Comparison of ENCODE assay signal across 21 cellular contexts in the genomic region with DNA sequence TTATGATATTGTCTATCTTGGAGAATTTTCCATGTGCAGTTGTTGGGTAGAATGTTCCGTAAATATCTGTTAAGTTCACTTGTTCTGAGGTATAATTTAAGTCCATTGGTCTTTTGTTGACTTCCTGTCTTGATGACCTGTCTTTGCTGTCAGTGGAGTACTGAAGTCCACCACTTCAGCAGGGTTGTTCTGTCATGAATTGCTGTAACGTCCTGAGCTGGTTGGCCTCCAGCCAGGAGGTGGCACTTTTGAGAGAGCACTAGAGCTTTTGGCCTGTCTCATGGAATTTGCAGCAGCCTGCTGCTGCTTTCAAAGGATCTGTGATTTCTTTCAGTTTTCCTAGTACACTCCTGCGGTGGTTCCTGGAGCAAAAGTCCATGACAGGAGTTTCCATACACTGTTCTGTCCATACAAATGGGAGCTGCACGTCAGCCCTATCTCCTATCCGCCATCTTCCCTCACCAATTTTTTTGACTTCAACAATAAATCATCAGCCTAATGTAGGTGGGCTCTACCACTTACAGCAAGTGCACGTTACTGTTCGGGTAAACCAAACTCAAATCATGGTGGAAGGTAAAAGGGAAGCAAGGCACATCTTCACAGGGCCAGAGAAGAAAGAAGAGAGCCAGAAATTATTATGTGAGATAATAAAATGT. TPM values are rescaled to one million over a fixed set of nuclear protein-coding genes. Genes with fewer than 3 reads are reported as not detected.
DNase-seq lines count a peak whose midpoint lies in the region; ATAC-seq and TF ChIP-seq lines count a peak whose summit lies in the region.
"Had no signal": no experiment of that assay in that cellular context is flagged by ENCODE, and none has a peak within 500 bp of the region (broad histone marks: within the 10 kb centered on the region; RNA-seq: fewer than 3 reads in every experiment).

No MANE protein-coding gene starts in this region.

- no peaks in the 10 kb centered on the region for H3K36me3 ChIP-seq in mesendoderm (ENCODE audit: control insufficient read depth, insufficient read depth, low read length)
- H3K36me3 ChIP-seq: prostate gland had no signal

- CTCF ChIA-PET in WTC11 (lab: Charles Lee): interaction anchor here (0.6 to 2.0 kb wide), 5 partner anchors 11 to 176 kb away, joined by 3 to 14 read pairs (median 4); partner anchors contain the start of gene UBR2

- no peak overlapping the region for H2AK5ac ChIP-seq in mesendoderm (ENCODE audit: low read length)

- no peaks in the 10 kb centered on the region for H3K4me1 ChIP-seq in mesendoderm (ENCODE audit: control insufficient read depth, low read depth, low read length)
- H3K4me1 ChIP-seq: prostate gland had no signal

- TF ChIP-seq POLR2A in NB4 (IDR thresholded peaks at IDR 0.05; ENCODE audit: extremely low read depth, insufficient read length): no peak

- H3K36me3 Mint-ChIP-seq in WTC11 (no peaks in the 10 kb centered on the region), mesothelial cell of epicardium (no peaks in the 10 kb centered on the region)

- no CpG with 5 or more reads among the region's 7 CpGs for whole genome bisulfite sequencing in mesendoderm (ENCODE audit: extremely low coverage, insufficient coverage, low lambda C conversion rate)

- no peak overlapping the region for H2BK15ac ChIP-seq in mesendoderm (replicated peaks; ENCODE audit: low read depth)

- H3K4me3 ChIP-seq in NB4 (ENCODE audit: low read depth, low read length) (no peak overlapping the region), mesendoderm (ENCODE audit: low read length) (no peak overlapping the region)
- H3K4me3 ChIP-seq: prostate gland had no signal

- no peaks in the 10 kb centered on the region for H3K79me2 ChIP-seq in mesendoderm (ENCODE audit: control insufficient read depth, insufficient read depth, low read length)

- H3K27ac ChIP-seq in mesendoderm (ENCODE audit: low read depth, low read length): no peak overlapping the region
- H3K27ac ChIP-seq: C4-2B, prostate gland had no signal

- H3K27ac Mint-ChIP-seq in WTC11: no peak overlapping the region
- H3K27ac Mint-ChIP-seq in mesothelial cell of epicardium: no peak overlapping the region
- H3K27ac Mint-ChIP-seq: natural killer cell treated with Interleukin-12 subunit alpha and Interleukin-12 subunit beta and Interleukin-15 and Interleukin-18, amount 100 ng/mL, for 72 hours; stimulated activated naive CD8-positive, alpha-beta T cell treated with anti-CD3 and anti-CD28 coated beads, Interleukin-15, Interleukin-2, amounts not matched to agents 100 ng/mL and 50 ng/mL, for 24 hours; T-helper 2 cell treated with Interferon-gamma antibody and Interleukin-4, amounts not matched to agents 5 μg/mL and 100 μg/mL, for 36 hours had no signal

- H3K9me3 Mint-ChIP-seq in WTC11 (peaks cover 14% of the 10 kb centered on the region), mesothelial cell of epicardium (peaks cover 44% of the 10 kb centered on the region)
- H3K9me3 Mint-ChIP-seq: natural killer cell treated with Interleukin-12 subunit alpha and Interleukin-12 subunit beta and Interleukin-15 and Interleukin-18, amount 100 ng/mL, for 72 hours had no signal

- H3K4me3 Mint-ChIP-seq in WTC11: no peak overlapping the region
- no peak overlapping the region for H3K4me3 Mint-ChIP-seq in mesothelial cell of epicardium
- H3K4me3 Mint-ChIP-seq: natural killer cell treated with Interleukin-12 subunit alpha and Interleukin-12 subunit beta and Interleukin-15 and Interleukin-18, amount 100 ng/mL, for 72 hours; stimulated activated naive CD8-positive, alpha-beta T cell treated with anti-CD3 and anti-CD28 coated beads, Interleukin-15, Interleukin-2, amounts not matched to agents 100 ng/mL and 50 ng/mL, for 24 hours; T-helper 2 cell treated with Interferon-gamma antibody and Interleukin-4, amounts not matched to agents 5 μg/mL and 100 μg/mL, for 36 hours had no signal

- no peak overlapping the region for H3K4ac ChIP-seq in mesendoderm (ENCODE audit: low read depth, low read length)

- no peaks in the 10 kb centered on the region for H3K27me3 ChIP-seq in mesendoderm (ENCODE audit: insufficient read depth, low read length, poor library complexity)

- ATAC-seq in WTC11: peak; percentile 80
- ATAC-seq: natural killer cell treated with Interleukin-12 subunit alpha and Interleukin-12 subunit beta and Interleukin-15 and Interleukin-18, amount 100 ng/mL, for 72 hours had no signal

- no peak overlapping the region for H4K8ac ChIP-seq in mesendoderm (ENCODE audit: low read depth, low read length)

- POLR2A ChIA-PET in WTC11 (lab: Charles Lee): interaction anchor here (0.6 kb wide), 1 partner anchor 73 kb away, joined by 3 read pairs; no protein-coding TSS in a partner anchor

- no peak overlapping the region for H3K56ac ChIP-seq in mesendoderm (ENCODE audit: low read length)

- H3K4me1 Mint-ChIP-seq in WTC11 (no peaks in the 10 kb centered on the region), mesothelial cell of epicardium (no peaks in the 10 kb centered on the region)

- no peaks in the 10 kb centered on the region for H3K79me1 ChIP-seq in mesendoderm (ENCODE audit: low read length)

- H3K18ac ChIP-seq in mesendoderm (ENCODE audit: low read length): no peak overlapping the region

- H3K9ac ChIP-seq in mesendoderm (ENCODE audit: low read length): no peak overlapping the region

- TF ChIP-seq CTCF in NB4 (IDR thresholded peaks at IDR 0.05; ENCODE audit: low read depth, low read length) (no peak), WTC11 (IDR thresholded peaks at IDR 0.05) (no peak), mesothelial cell of epicardium (IDR thresholded peaks at IDR 0.05; ENCODE audit: unreplicated experiment) (no peak)

- H3K4me2 ChIP-seq in mesendoderm (ENCODE audit: low read length): no peak overlapping the region

- no peak overlapping the region for H3K23ac ChIP-seq in mesendoderm (ENCODE audit: low read length)

- H2BK5ac ChIP-seq in mesendoderm (ENCODE audit: low read length): no peak overlapping the region

- H3K27me3 Mint-ChIP-seq in WTC11 (ENCODE audit: low read depth) (no peaks in the 10 kb centered on the region; the same call in none of the 2 replicates), mesothelial cell of epicardium (ENCODE audit: low read depth) (no peaks in the 10 kb centered on the region)
- H3K27me3 Mint-ChIP-seq: stimulated activated naive CD8-positive, alpha-beta T cell treated with anti-CD3 and anti-CD28 coated beads, Interleukin-15, Interleukin-2, amounts not matched to agents 100 ng/mL and 50 ng/mL, for 24 hours had no signal

- no peak overlapping the region for H4K5ac ChIP-seq in mesendoderm (ENCODE audit: low read length)

- DNase-seq in NCI-H146 (lab: John Stamatoyannopoulos, UW) (peak; percentile 14), NCI-H146 treated with DMSO at 0.1 percent for 48 hours (lab: John Stamatoyannopoulos, UW; ENCODE audit: unreplicated experiment) (no peak), NB4 (ENCODE audit: low read depth) (peak; percentile 10), WTC11 (ENCODE audit: low spot score) (peak; percentile 24), mesendoderm (peak; percentile 63), LoVo (ENCODE audit: low spot score) (no peak), mesothelial cell of epicardium (ENCODE audit: low spot score in 2 of 2, unreplicated experiment in 2 of 2) (no peak)
- no peak for DNase-seq in stimulated activated CD4-positive, alpha-beta T cell treated with anti-CD3 and anti-CD28 coated beads, Interleukin-4, amount 100 ng/mL, for 4 hours
- DNase-seq: 8988T; activated CD4-positive, alpha-beta T cell treated with anti-CD3 and anti-CD28 coated beads for 4 hours; activated gamma-delta T cell treated with Interleukin-2 at 50 U/mL for 16 hours; anterior cingulate cortex; mammary epithelial cell; NCI-H1417 treated with DMSO at 0.1 percent for 48 hours; NCI-H526 treated with DMSO at 0.1 percent for 48 hours; stimulated activated CD4-positive, alpha-beta T cell treated with anti-CD3 and anti-CD28 coated beads, Interleukin-12 subunit alpha, Interleukin-12 subunit beta, amount 100 ng/mL, for 4 hours had no signal

- no peak overlapping the region for H2BK120ac ChIP-seq in mesendoderm (ENCODE audit: low read depth, low read length)

TF ChIP-seq in WTC11, 78 proteins besides CTCF, POLR2A, EP300 and RAD21 (continues in another document):
- no peak for TF ChIP-seq ZNF396 (CRISPR knock-in tag; IDR thresholded peaks at IDR 0.05; ENCODE audit: borderline replicate concordance)
- TF ChIP-seq, protein P1, sequence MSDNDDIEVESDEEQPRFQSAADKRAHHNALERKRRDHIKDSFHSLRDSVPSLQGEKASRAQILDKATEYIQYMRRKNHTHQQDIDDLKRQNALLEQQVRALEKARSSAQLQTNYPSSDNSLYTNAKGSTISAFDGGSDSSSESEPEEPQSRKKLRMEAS (CRISPR knock-in tag; IDR thresholded peaks at IDR 0.05): no peak
- TF ChIP-seq, protein P2, sequence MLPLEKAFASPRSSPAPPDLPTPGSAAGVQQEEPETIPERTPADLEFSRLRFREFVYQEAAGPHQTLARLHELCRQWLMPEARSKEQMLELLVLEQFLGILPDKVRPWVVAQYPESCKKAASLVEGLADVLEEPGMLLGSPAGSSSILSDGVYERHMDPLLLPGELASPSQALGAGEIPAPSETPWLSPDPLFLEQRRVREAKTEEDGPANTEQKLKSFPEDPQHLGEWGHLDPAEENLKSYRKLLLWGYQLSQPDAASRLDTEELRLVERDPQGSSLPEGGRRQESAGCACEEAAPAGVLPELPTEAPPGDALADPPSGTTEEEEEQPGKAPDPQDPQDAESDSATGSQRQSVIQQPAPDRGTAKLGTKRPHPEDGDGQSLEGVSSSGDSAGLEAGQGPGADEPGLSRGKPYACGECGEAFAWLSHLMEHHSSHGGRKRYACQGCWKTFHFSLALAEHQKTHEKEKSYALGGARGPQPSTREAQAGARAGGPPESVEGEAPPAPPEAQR (CRISPR knock-in tag; IDR thresholded peaks at IDR 0.05): no peak
- TF ChIP-seq PRRX2 (CRISPR knock-in tag; IDR thresholded peaks at IDR 0.05): no peak
- TF ChIP-seq NFYB (CRISPR knock-in tag; conservative IDR thresholded peaks at IDR 0.05; ENCODE audit: low read depth): no peak
- TF ChIP-seq, protein P3, sequence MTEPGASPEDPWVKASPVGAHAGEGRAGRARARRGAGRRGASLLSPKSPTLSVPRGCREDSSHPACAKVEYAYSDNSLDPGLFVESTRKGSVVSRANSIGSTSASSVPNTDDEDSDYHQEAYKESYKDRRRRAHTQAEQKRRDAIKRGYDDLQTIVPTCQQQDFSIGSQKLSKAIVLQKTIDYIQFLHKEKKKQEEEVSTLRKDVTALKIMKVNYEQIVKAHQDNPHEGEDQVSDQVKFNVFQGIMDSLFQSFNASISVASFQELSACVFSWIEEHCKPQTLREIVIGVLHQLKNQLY (CRISPR knock-in tag; IDR thresholded peaks at IDR 0.05): no peak

RNA-seq across cellular contexts. Expression of gene TRERF1, which starts 46.9 kb away (rescaled TPM):
- total RNA-seq in WTC11 (2021): 22.3 to 24.3 TPM (median 23.9 TPM) in 3 replicates
- 4.7 TPM for polyA plus RNA-seq in mesendoderm (2013, experiment 1 of 2)
- polyA plus RNA-seq in mesendoderm (2013, experiment 2 of 2): 5.2 TPM
- total RNA-seq in mesothelial cell of epicardium: 18.6 to 20.3 TPM (median 19.8 TPM) in 3 replicates

Comparison
In these comparisons a context has a peak if more than half of its experiments do, and no peak if none do; other contexts are left out.
1. DNase-seq: peak in NCI-H146 (single experiment), NB4 (single experiment), WTC11 (single experiment) and mesendoderm (single experiment); none in NCI-H146 treated with DMSO at 0.1 percent for 48 hours (single experiment), LoVo (single experiment), stimulated activated CD4-positive, alpha-beta T cell treated with anti-CD3 and anti-CD28 coated beads, Interleukin-4, amount 100 ng/mL, for 4 hours (0 of 2) and mesothelial cell of epicardium (0 of 2).